14 cellular contexts compared by ENCODE assay signal in genomic region chr21:45747233-45747766, GRCh38.
DNase-seq lines count a peak whose midpoint lies in the region; ATAC-seq and TF ChIP-seq lines count a peak whose summit lies in the region.
"Had no signal": no experiment of that assay in that cellular context is flagged by ENCODE, and none has a peak within 500 bp of the region (broad histone marks: within the 10 kb centered on the region; RNA-seq: fewer than 3 reads in every experiment).

No MANE protein-coding gene starts in this region.

- CTCF ChIA-PET in A673 (lab: Charles Lee) = no interaction called here
- CTCF ChIA-PET in HEK293 (lab: Yijun Ruan, JAX) = interaction anchor here (0.6 kb wide), 1 partner anchor 24 kb away, joined by 3 read pairs; no protein-coding TSS in a partner anchor

- intact Hi-C loops in A673 (cut with micrococcal nuclease; ENCODE audit: unreplicated experiment) = no loop called here

- POLR2A ChIA-PET in A673 (lab: Charles Lee; ENCODE audit: low non-redundant PET) (no interaction called here), HEK293 (lab: Yijun Ruan, JAX) (interaction anchor here (1.0 kb wide), 1 partner anchor 609 kb away, joined by 3 read pairs; no protein-coding TSS in a partner anchor)

- no peaks in the 10 kb centered on the region for H3K36me3 ChIP-seq in A673 (ENCODE audit: insufficient read depth, low read length, poor library complexity, severe bottlenecking)
- no peaks in the 10 kb centered on the region for H3K36me3 ChIP-seq in HEK293 (ENCODE audit: control insufficient read depth in 2 of 2, insufficient read depth in 1 of 2, low read length in 2 of 2)
- peaks cover 2% of the 10 kb centered on the region for H3K36me3 ChIP-seq in brain microvascular endothelial cell (replicated peaks)
- H3K36me3 ChIP-seq: adrenal gland had no signal

- H3K9me3 ChIP-seq in A673 (ENCODE audit: low read depth, low read length, poor library complexity, severe bottlenecking) (no peaks in the 10 kb centered on the region), HEK293 (ENCODE audit: control insufficient read depth, insufficient read depth, low read depth, low read length) (no peaks in the 10 kb centered on the region)
- H3K9me3 ChIP-seq: adrenal gland had no signal

- TSS peak; percentile 69 for BruUV-seq in A673 (replicated peaks; lab: Mats Ljungman, UMichigan)

- peaks cover 32% of the 10 kb centered on the region for H3K4me1 ChIP-seq in A673 (ENCODE audit: insufficient read depth, low read length, poor library complexity, severe bottlenecking)
- peaks cover 5% of the 10 kb centered on the region; the same call in 1 of the 2 replicates for H3K4me1 ChIP-seq in HEK293 (ENCODE audit: control insufficient read depth, insufficient read depth, low read length)
- H3K4me1 ChIP-seq: adrenal gland had no signal

- H3K27ac ChIP-seq in A673 (ENCODE audit: low read depth, low read length, poor library complexity, severe bottlenecking) = peak overlapping the region; percentile 73
- H3K27ac ChIP-seq in HEK293 (ENCODE audit: extremely low read depth, low read depth, low read length) = no peak overlapping the region
- H3K27ac ChIP-seq in brain microvascular endothelial cell = no peak overlapping the region

- in situ Hi-C loops in brain microvascular endothelial cell (cut with HindIII; ENCODE audit: low pct_ligation_motif_present, low sequenced_read_pairs) = no loop called here

- no peaks in the 10 kb centered on the region for H3K27me3 ChIP-seq in A673 (replicated peaks; ENCODE audit: insufficient read depth, low read depth, low read length, poor library complexity)
- no peaks in the 10 kb centered on the region for H3K27me3 ChIP-seq in brain microvascular endothelial cell (replicated peaks)
- H3K27me3 ChIP-seq: adrenal gland had no signal

- TF ChIP-seq CTCF in A673 (conservative IDR thresholded peaks at IDR 0.05; ENCODE audit: low read depth, low read length) (no peak), HEK293 (tag by site-specific recombination; IDR thresholded peaks at IDR 0.05) (no peak), brain microvascular endothelial cell (IDR thresholded peaks at IDR 0.05; ENCODE audit: low read depth, low read length, missing control alignments) (no peak)

- H3K4me3 ChIP-seq in A673 (ENCODE audit: low read depth, low read length, poor library complexity, severe bottlenecking) (no peak overlapping the region), HEK293 (ENCODE audit: low read depth, low read length) (no peak overlapping the region), brain microvascular endothelial cell (ENCODE audit: low read depth, low read length) (no peak overlapping the region)
- H3K4me3 ChIP-seq: adrenal gland had no signal

- no peak for DNase-seq in A673 (ENCODE audit: low spot score)
- DNase-seq in RPMI8226 = peak; percentile 58
- DNase-seq in left kidney (ENCODE audit: low read depth, low spot score) = peak; percentile 28
- DNase-seq in brain microvascular endothelial cell = no peak
- DNase-seq in superior temporal gyrus (ENCODE audit: extremely low spot score) = no peak
- DNase-seq: activated B cell treated with CpG ODN at 0.5 μM for 24 hours; central memory CD4-positive, alpha-beta T cell; NCI-H1436 treated with DMSO at 0.1 percent for 48 hours; NCI-H748 treated with DMSO at 0.1 percent for 48 hours had no signal

- ATAC-seq in GM18868 (IDR thresholded peaks at IDR 0.05; ENCODE audit: unreplicated experiment) (no peak), HG03469 (IDR thresholded peaks at IDR 0.05; ENCODE audit: unreplicated experiment) (no peak)
- ATAC-seq: left lobe of liver had no signal

TF ChIP-seq in HEK293, 187 proteins besides CTCF, POLR2A, EP300 and RAD21:
- no peak for TF ChIP-seq KLF10 (tag by site-specific recombination; IDR thresholded peaks at IDR 0.05)
- TF ChIP-seq ZIC2 (tag by site-specific recombination; IDR thresholded peaks at IDR 0.05) = peak; percentile 52
- TF ChIP-seq KLF1 (tag by site-specific recombination; IDR thresholded peaks at IDR 0.05) = peak; percentile 30; the same call in 1 of the 2 replicates
- TF ChIP-seq EGR2 (tag by site-specific recombination; IDR thresholded peaks at IDR 0.05; ENCODE audit: low read depth) = peak; percentile 80
- no peak for TF ChIP-seq ZNF629 (tag by site-specific recombination; IDR thresholded peaks at IDR 0.05)
- peak; percentile 86 for TF ChIP-seq ZFHX2 (tag by site-specific recombination; conservative IDR thresholded peaks at IDR 0.05)

Comparison
In these comparisons a context has a peak if more than half of its experiments do, and no peak if none do; other contexts are left out.
1. DNase-seq: peak in RPMI8226 (single experiment) and left kidney (single experiment); none in A673 (single experiment), brain microvascular endothelial cell (single experiment) and superior temporal gyrus (single experiment).